ENCODE assay signal across 9 cellular contexts in genomic region chr4:170138580-170139194, GRCh38. TPM values are rescaled to one million over a fixed set of nuclear protein-coding genes. Genes with fewer than 3 reads are reported as not detected.
A peak's percentile ranks its signal among the peaks of the same experiment; 100 is the strongest.
DNase-seq lines count a peak whose midpoint lies in the region; ATAC-seq and TF ChIP-seq lines count a peak whose summit lies in the region.
"Had no signal": no experiment of that assay in that cellular context is flagged by ENCODE, and none has a peak within 500 bp of the region (broad histone marks: within the 10 kb centered on the region; RNA-seq: fewer than 3 reads in every experiment).

No MANE protein-coding gene starts in this region.

- H3K36me3 ChIP-seq in RWPE2 (ENCODE audit: low read depth): no peaks in the 10 kb centered on the region
- no peaks in the 10 kb centered on the region for H3K36me3 ChIP-seq in osteoblast (ENCODE audit: insufficient read depth, low read length)
- H3K36me3 ChIP-seq in tibial artery: no peaks in the 10 kb centered on the region

- peak overlapping the region; percentile 44 for H3K4me2 ChIP-seq in osteoblast (ENCODE audit: insufficient read depth, low read length)

- H2AFZ ChIP-seq in osteoblast (ENCODE audit: low read length): peak overlapping the region; percentile 49

- H3K9me3 ChIP-seq in RWPE2 (ENCODE audit: severe bottlenecking) (no peaks in the 10 kb centered on the region), osteoblast (ENCODE audit: low read depth, low read length) (no peaks in the 10 kb centered on the region), tibial artery (peaks cover 0 to 4% (median under 1%) of the 10 kb centered on the region in 3 donors)

- peaks cover 5% of the 10 kb centered on the region for H3K27me3 Mint-ChIP-seq in activated T-helper 17 cell treated with anti-CD3 and anti-CD28 coated beads, Interleukin-2, amount 50 U/mL, for 72 hours

- peak; percentile 82 for ATAC-seq in RWPE2 (ENCODE audit: low read depth)
- peak; percentile 49 for ATAC-seq in activated T-helper 17 cell treated with anti-CD3 and anti-CD28 coated beads, Interleukin-2, amount 50 U/mL, for 72 hours (replicated peaks)

- no peak overlapping the region for H3K27ac ChIP-seq in RWPE2 (ENCODE audit: poor library complexity, severe bottlenecking)
- no peak overlapping the region for H3K27ac ChIP-seq in osteoblast (ENCODE audit: low read depth, low read length)
- no peak overlapping the region for H3K27ac ChIP-seq in tibial artery
- H3K27ac ChIP-seq: skin epidermis had no signal

- H3K4me1 ChIP-seq in RWPE2 (ENCODE audit: insufficient read depth, poor library complexity, severe bottlenecking) (no peaks in the 10 kb centered on the region), osteoblast (ENCODE audit: insufficient read depth, low read length) (peaks cover 4% of the 10 kb centered on the region), tibial artery (no peaks in the 10 kb centered on the region)

- H3K36me3 Mint-ChIP-seq in activated T-helper 17 cell treated with anti-CD3 and anti-CD28 coated beads, Interleukin-2, amount 50 U/mL, for 72 hours (ENCODE audit: low read depth): no peaks in the 10 kb centered on the region

- H3K27me3 ChIP-seq in RWPE2 (ENCODE audit: insufficient read depth, poor library complexity, severe bottlenecking) (no peaks in the 10 kb centered on the region), osteoblast (ENCODE audit: insufficient read depth, low read length) (no peaks in the 10 kb centered on the region), tibial artery (no peaks in the 10 kb centered on the region)

- TF ChIP-seq CTCF in LNCAP (IDR thresholded peaks at IDR 0.05): peak; percentile 62
- peak; percentile 83 for TF ChIP-seq CTCF in RWPE2 (IDR thresholded peaks at IDR 0.05; ENCODE audit: poor library complexity, severe bottlenecking)
- peak; percentile 85 for TF ChIP-seq CTCF in fibroblast of villous mesenchyme (IDR thresholded peaks at IDR 0.05; ENCODE audit: insufficient read depth, low read depth, low read length)
- peak; percentile 84 for TF ChIP-seq CTCF in osteoblast (IDR thresholded peaks at IDR 0.05; ENCODE audit: extremely low read depth, low read depth, low read length)
- peak; percentile 63 to 69 for TF ChIP-seq CTCF in tibial artery (IDR thresholded peaks at IDR 0.05)

- H3K4me3 ChIP-seq in RWPE2 (ENCODE audit: severe bottlenecking): no peak overlapping the region
- H3K4me3 ChIP-seq in fibroblast of villous mesenchyme (ENCODE audit: low read depth, low read length): no peak overlapping the region
- H3K4me3 ChIP-seq in osteoblast (ENCODE audit: insufficient read depth, low read length): no peak overlapping the region
- no peak overlapping the region for H3K4me3 ChIP-seq in tibial artery
- H3K4me3 ChIP-seq: skin epidermis had no signal

- no peak overlapping the region for H3K4me3 Mint-ChIP-seq in activated T-helper 17 cell treated with anti-CD3 and anti-CD28 coated beads, Interleukin-2, amount 50 U/mL, for 72 hours

- DNase-seq in GDM1 (lab: John Stamatoyannopoulos, UW) (peak; percentile 73), H4 (ENCODE audit: low spot score) (peak; percentile 62), RWPE2 (ENCODE audit: low spot score) (no peak), fibroblast of villous mesenchyme (ENCODE audit: low read depth) (peak; percentile 67), osteoblast (ENCODE audit: insufficient read length, low spot score, missing footprints) (no peak), tibial artery (peak; percentile 73 to 77)

- no peaks in the 10 kb centered on the region for H3K79me2 ChIP-seq in osteoblast (ENCODE audit: insufficient read depth, low read length)

- no peaks in the 10 kb centered on the region for H3K4me1 Mint-ChIP-seq in activated T-helper 17 cell treated with anti-CD3 and anti-CD28 coated beads, Interleukin-2, amount 50 U/mL, for 72 hours

- no peaks in the 10 kb centered on the region for H4K20me1 ChIP-seq in osteoblast (ENCODE audit: insufficient read depth, low read length)

- intact Hi-C loops in tibial artery (cut with DNase I; ENCODE audit: low total_unique reads): no loop called here

- H3K9me3 Mint-ChIP-seq in activated T-helper 17 cell treated with anti-CD3 and anti-CD28 coated beads, Interleukin-2, amount 50 U/mL, for 72 hours: no peaks in the 10 kb centered on the region

- H3K27ac Mint-ChIP-seq in activated T-helper 17 cell treated with anti-CD3 and anti-CD28 coated beads, Interleukin-2, amount 50 U/mL, for 72 hours: no peak overlapping the region

RNA-seq across cellular contexts. Expression of gene AADAT, which starts 48.9 kb away (rescaled TPM):
- 2.8 and 5.0 TPM in 2 replicates for total RNA-seq in H4 (2014; rRNA removed; shearing (Covaris generic))
- not detected for total RNA-seq in activated T-helper 17 cell treated with anti-CD3 and anti-CD28 coated beads, Interleukin-2, amount 50 U/mL, for 72 hours
- 3.9 TPM in 2 replicates for total RNA-seq in fibroblast of villous mesenchyme
- total RNA-seq in osteoblast: 4.0 and 6.5 TPM in 2 replicates

Comparison
In these comparisons a context has a peak if more than half of its experiments do, and no peak if none do; other contexts are left out.
1. DNase-seq: peak in GDM1 (single experiment), H4 (single experiment), fibroblast of villous mesenchyme (single experiment) and tibial artery (2 of 2); none in RWPE2 (single experiment) and osteoblast (single experiment).
2. Peak in every context shown above with its lines, with median percentiles within 50 percentile points of each other: CTCF ChIP-seq.